In genomic region chr1:54069792-54070548, GRCh38 we compare ENCODE assay signal across 9 cellular contexts. TPM values are rescaled to one million over a fixed set of nuclear protein-coding genes. Genes with fewer than 3 reads are reported as not detected.
DNase-seq lines count a peak whose midpoint lies in the region; ATAC-seq and TF ChIP-seq lines count a peak whose summit lies in the region.
"Had no signal": no experiment of that assay in that cellular context is flagged by ENCODE, and none has a peak within 500 bp of the region (broad histone marks: within the 10 kb centered on the region; RNA-seq: fewer than 3 reads in every experiment).

No MANE protein-coding gene starts in this region.

- ATAC-seq in GM21423 (IDR thresholded peaks at IDR 0.05; ENCODE audit: unreplicated experiment) = peak; percentile 69

- no peaks in the 10 kb centered on the region for H3K27me3 Mint-ChIP-seq in activated CD4-positive, alpha-beta T cell treated with anti-CD3 and anti-CD28 coated beads, Interleukin-2, amount 10 ng/mL, durations not matched to agents 7 days and 5 days

- TF ChIP-seq CTCF in SK-N-SH (IDR thresholded peaks at IDR 0.05) = peak; percentile 91
- peak in 5 of 6 experiments; percentile 59 to 74 (median 64) for TF ChIP-seq CTCF in esophagus squamous epithelium (IDR thresholded peaks at IDR 0.05)
- peak; percentile 99 for TF ChIP-seq CTCF in neural cell (IDR thresholded peaks at IDR 0.05; ENCODE audit: poor library complexity, severe bottlenecking)

- H3K4me2 ChIP-seq in SK-N-SH (no peak overlapping the region), neural cell (ENCODE audit: low read length) (no peak overlapping the region)

- no peak overlapping the region for H3K27ac ChIP-seq in SK-N-SH (ENCODE audit: low read depth in 2 of 2, low read length in 1 of 2)
- H3K27ac ChIP-seq in esophagus squamous epithelium = no peak overlapping the region
- H3K27ac ChIP-seq in neural cell (ENCODE audit: low read length) = no peak overlapping the region

- TF ChIP-seq EP300 in SK-N-SH (IDR thresholded peaks at IDR 0.05; ENCODE audit: borderline replicate concordance in 1 of 2, low read depth in 1 of 2, low read length in 1 of 2) (no peak), neural cell (conservative IDR thresholded peaks at IDR 0.05; ENCODE audit: poor library complexity, severe bottlenecking) (no peak)

- H3K79me2 ChIP-seq in SK-N-SH (ENCODE audit: insufficient read depth) = no peaks in the 10 kb centered on the region
- no peaks in the 10 kb centered on the region for H3K79me2 ChIP-seq in neural cell (replicated peaks; ENCODE audit: insufficient read depth, low read length)

- H3K27ac Mint-ChIP-seq in activated CD4-positive, alpha-beta T cell treated with anti-CD3 and anti-CD28 coated beads, Interleukin-2, amount 10 ng/mL, durations not matched to agents 7 days and 5 days = no peak overlapping the region

- TF ChIP-seq RAD21 in SK-N-SH (IDR thresholded peaks at IDR 0.05; ENCODE audit: low read length) = peak; percentile 89
- TF ChIP-seq RAD21 in neural cell (conservative IDR thresholded peaks at IDR 0.05) = peak; percentile 95

- H3K4me3 ChIP-seq in SK-N-SH (ENCODE audit: low read depth in 2 of 2, low read length in 1 of 2) (peak overlapping the region in 1 of 2 experiments; percentile 30; a peak in 1 of 4 replicates), esophagus squamous epithelium (no peak overlapping the region), neural cell (ENCODE audit: low read length) (no peak overlapping the region)

- H3K36me3 ChIP-seq in SK-N-SH (replicated peaks in 1 of 2; ENCODE audit: control insufficient read depth in 1 of 2, insufficient read depth in 2 of 2, low read length in 1 of 2) (peaks cover 5 to 11% of the 10 kb centered on the region in 2 experiments), esophagus squamous epithelium (peaks cover 0 to 13% (median 0%) of the 10 kb centered on the region in 3 donors), neural cell (ENCODE audit: insufficient read depth, low read length) (no peaks in the 10 kb centered on the region)

- no peak for TF ChIP-seq POLR2A in esophagus squamous epithelium (IDR thresholded peaks at IDR 0.05)

- H3K9me3 ChIP-seq in SK-N-SH (no peaks in the 10 kb centered on the region), esophagus squamous epithelium (no peaks in the 10 kb centered on the region), neural cell (ENCODE audit: low read length) (no peaks in the 10 kb centered on the region)

- no peak overlapping the region for H3K9ac ChIP-seq in SK-N-SH
- H3K9ac ChIP-seq in neural cell (ENCODE audit: low read length) = peak overlapping the region; percentile 6

- H3K4me1 ChIP-seq in SK-N-SH (ENCODE audit: control insufficient read depth in 1 of 2, insufficient read depth in 2 of 2, low read depth in 1 of 2, low read length in 1 of 2) (no peaks in the 10 kb centered on the region), esophagus squamous epithelium (no peaks in the 10 kb centered on the region)

- no peaks in the 10 kb centered on the region for H3K9me2 ChIP-seq in SK-N-SH
- no peaks in the 10 kb centered on the region for H3K9me2 ChIP-seq in neural cell (ENCODE audit: insufficient read depth, low read length)

- H3K4me3 Mint-ChIP-seq in activated CD4-positive, alpha-beta T cell treated with anti-CD3 and anti-CD28 coated beads, Interleukin-2, amount 10 ng/mL, durations not matched to agents 7 days and 5 days = no peak overlapping the region

- DNase-seq in D341Med (ENCODE audit: low spot score) = peak; percentile 76
- peak; percentile 4 for DNase-seq in NCI-H1092 (lab: John Stamatoyannopoulos, UW)
- peak; percentile 68 for DNase-seq in SK-N-SH
- DNase-seq in esophagus squamous epithelium (lab: John Stamatoyannopoulos, UW) = no peak
- DNase-seq in stimulated activated CD4-positive, alpha-beta T cell treated with anti-CD3 and anti-CD28 coated beads, Interleukin-2, amount 100 ng/mL, for 48 hours = no peak
- no peak for DNase-seq in activated CD4-positive, alpha-beta T cell treated with anti-CD3 and anti-CD28 coated beads, Interleukin-2, amount 10 ng/mL, durations not matched to agents 7 days and 5 days

- WGBS in SK-N-SH (ENCODE audit: low lambda C conversion rate) = 44% methylated on average over 3 of the region's 3 CpGs
- 25 to 27% methylated on average over 3 of the region's 3 CpGs for WGBS in esophagus squamous epithelium, 2 donors

- CTCF ChIA-PET in SK-N-SH (lab: Yijun Ruan, JAX) = interaction anchor here (0.6 to 3.0 kb wide), 14 partner anchors 8 to 607 kb away, joined by 3 to 17 read pairs (median 3); partner anchors contain the start of gene ACOT11
- CTCF ChIA-PET in activated CD4-positive, alpha-beta T cell treated with anti-CD3 and anti-CD28 coated beads, Interleukin-2, amount 10 ng/mL, durations not matched to agents 7 days and 5 days (lab: Charles Lee) = no interaction called here

- H3K27me3 ChIP-seq in SK-N-SH (ENCODE audit: insufficient read depth) (no peaks in the 10 kb centered on the region), esophagus squamous epithelium (no peaks in the 10 kb centered on the region), neural cell (ENCODE audit: insufficient read depth, low read depth, low read length) (no peaks in the 10 kb centered on the region)

- H2AFZ ChIP-seq in SK-N-SH (ENCODE audit: low read depth) (peak overlapping the region; percentile 62; the same call in 1 of the 2 replicates), neural cell (ENCODE audit: low read depth, low read length) (no peak overlapping the region)

- POLR2A ChIA-PET in SK-N-SH (lab: Yijun Ruan, JAX) = no interaction called here
- POLR2A ChIA-PET in activated CD4-positive, alpha-beta T cell treated with anti-CD3 and anti-CD28 coated beads, Interleukin-2, amount 10 ng/mL, durations not matched to agents 7 days and 5 days (lab: Charles Lee) = no interaction called here

- no peaks in the 10 kb centered on the region for H3K9me3 Mint-ChIP-seq in activated CD4-positive, alpha-beta T cell treated with anti-CD3 and anti-CD28 coated beads, Interleukin-2, amount 10 ng/mL, durations not matched to agents 7 days and 5 days

- H3F3A ChIP-seq in SK-N-SH (replicated peaks; ENCODE audit: insufficient read depth) = no peaks in the 10 kb centered on the region
- no peaks in the 10 kb centered on the region for H3F3A ChIP-seq in neural cell (ENCODE audit: insufficient read depth, low read length, poor library complexity, severe bottlenecking)

- no peaks in the 10 kb centered on the region for H4K20me1 ChIP-seq in SK-N-SH (ENCODE audit: insufficient read depth)
- H4K20me1 ChIP-seq in neural cell (ENCODE audit: insufficient read depth) = no peaks in the 10 kb centered on the region

- H3K4me1 Mint-ChIP-seq in activated CD4-positive, alpha-beta T cell treated with anti-CD3 and anti-CD28 coated beads, Interleukin-2, amount 10 ng/mL, durations not matched to agents 7 days and 5 days = no peaks in the 10 kb centered on the region

- peaks cover 17% of the 10 kb centered on the region for H3K36me3 Mint-ChIP-seq in activated CD4-positive, alpha-beta T cell treated with anti-CD3 and anti-CD28 coated beads, Interleukin-2, amount 10 ng/mL, durations not matched to agents 7 days and 5 days (ENCODE audit: low read depth)

- intact Hi-C loops in esophagus squamous epithelium (cut with DNase I) = loop anchor here (5.0 kb wide), 1 partner anchor 422 kb away; no protein-coding TSS in a partner anchor

TF ChIP-seq in SK-N-SH, 30 proteins besides CTCF, POLR2A, EP300 and RAD21:
- peak; percentile 67 for TF ChIP-seq SMC3 (IDR thresholded peaks at IDR 0.05; ENCODE audit: low read depth, low read length)
- no peak for TF ChIP-seq USF1 (IDR thresholded peaks at IDR 0.05; ENCODE audit: borderline replicate concordance, low read depth)

TF ChIP-seq in neural cell, 6 proteins besides CTCF, POLR2A, EP300 and RAD21 (continues in another document):
- TF ChIP-seq SMC3 (conservative IDR thresholded peaks at IDR 0.05; ENCODE audit: poor library complexity) (peak; percentile 93), MXI1 (conservative IDR thresholded peaks at IDR 0.05; ENCODE audit: poor library complexity, severe bottlenecking) (no peak), POLR2AphosphoS5 (IDR thresholded peaks at IDR 0.05) (no peak), TAF1 (IDR thresholded peaks at IDR 0.05; ENCODE audit: low read depth) (no peak), EZH2 (IDR thresholded peaks at IDR 0.05; ENCODE audit: borderline replicate concordance, insufficient read depth, low read length, poor library complexity, severe bottlenecking) (no peak)

RNA-seq across cellular contexts. Expression of gene TCEANC2, which starts 16.6 kb away (rescaled TPM):
- polyA plus RNA-seq in SK-N-SH (2012; rRNA removed) = 4.7 and 5.5 TPM in 2 replicates
- 4.1 and 5.2 TPM in 2 replicates for polyA plus RNA-seq in SK-N-SH (2012; cell fraction: cytosol; rRNA removed)
- 8.9 and 9.0 TPM in 2 replicates for polyA plus RNA-seq in SK-N-SH (2012; cell fraction: nucleus; rRNA removed)
- 1 to 10 TPM; 1.9 to 4.3 (median 3.2) TPM for total RNA-seq in esophagus squamous epithelium
- polyA plus RNA-seq in neural cell = 4.0 and 4.4 TPM in 2 replicates
- 7.3 and 8.3 TPM in 2 replicates for polyA minus RNA-seq in neural cell
- 10 to 100 TPM; 13.5 to 14.9 TPM for total RNA-seq in activated CD4-positive, alpha-beta T cell treated with anti-CD3 and anti-CD28 coated beads, Interleukin-2, amount 10 ng/mL, durations not matched to agents 7 days and 5 days

RNA-seq across cellular contexts. Expression of gene TMEM59, which starts 17.0 kb away (rescaled TPM):
- polyA plus RNA-seq in SK-N-SH (2012; rRNA removed) (249 and 314 TPM in 2 replicates), neural cell (303 and 328 TPM in 2 replicates)
- 338 and 354 TPM in 2 replicates for polyA plus RNA-seq in SK-N-SH (2012; cell fraction: cytosol; rRNA removed)
- 85.7 and 156 TPM in 2 replicates for polyA plus RNA-seq in SK-N-SH (2012; cell fraction: nucleus; rRNA removed)
- total RNA-seq in esophagus squamous epithelium = 100 to 1,000 TPM; 166 to 356 (median 232) TPM
- 188 and 210 TPM in 2 replicates for polyA minus RNA-seq in neural cell
- total RNA-seq in activated CD4-positive, alpha-beta T cell treated with anti-CD3 and anti-CD28 coated beads, Interleukin-2, amount 10 ng/mL, durations not matched to agents 7 days and 5 days = 100 to 1,000 TPM; 195 to 210 TPM

RNA-seq across cellular contexts. Expression of gene LDLRAD1, which starts 52.0 kb away (rescaled TPM):
- not detected in 2 replicates for polyA plus RNA-seq in SK-N-SH (2012; rRNA removed)
- not detected in 2 replicates for polyA plus RNA-seq in SK-N-SH (2012; cell fraction: cytosol; rRNA removed)
- polyA plus RNA-seq in SK-N-SH (2012; cell fraction: nucleus; rRNA removed) = not detected in 2 replicates
- total RNA-seq in esophagus squamous epithelium = 1 to 10 TPM in 1 of 4 donors, under 1 TPM in 1, not detected in 2; 0.49 to 1.4 TPM
- not detected in 2 replicates for polyA plus RNA-seq in neural cell
- not detected in 2 replicates for polyA minus RNA-seq in neural cell
- total RNA-seq in activated CD4-positive, alpha-beta T cell treated with anti-CD3 and anti-CD28 coated beads, Interleukin-2, amount 10 ng/mL, durations not matched to agents 7 days and 5 days = not detected
- total RNA-seq: pulmonary artery endothelial cell had no signal

Comparison
In these comparisons a context has a peak if more than half of its experiments do, and no peak if none do; other contexts are left out.
1. DNase-seq: peak in D341Med (single experiment), NCI-H1092 (single experiment) and SK-N-SH (single experiment); none in esophagus squamous epithelium (single experiment), stimulated activated CD4-positive, alpha-beta T cell treated with anti-CD3 and anti-CD28 coated beads, Interleukin-2, amount 100 ng/mL, for 48 hours (0 of 2) and activated CD4-positive, alpha-beta T cell treated with anti-CD3 and anti-CD28 coated beads, Interleukin-2, amount 10 ng/mL, durations not matched to agents 7 days and 5 days (single experiment).
2. Peak in every context shown above with its lines, with median percentiles within 50 percentile points of each other: CTCF ChIP-seq.